2 cellular contexts compared by ENCODE assay signal in genomic region chr11:12715941-12716340, GRCh38.
TF ChIP-seq lines count a peak whose summit lies in the region.

No MANE protein-coding gene starts in this region.

TF ChIP-seq in liver, 16 proteins besides CTCF, POLR2A, EP300 and RAD21:
- no peak for TF ChIP-seq HNF4A (conservative IDR thresholded peaks at IDR 0.05)
- peak; percentile 58 for TF ChIP-seq NR2F2 (IDR thresholded peaks at IDR 0.05)

TF ChIP-seq in HepG2, 621 proteins besides CTCF, POLR2A, EP300 and RAD21:
- TF ChIP-seq CREBL2 (CRISPR knock-in tag; IDR thresholded peaks at IDR 0.05; ENCODE audit: borderline replicate concordance) = no peak
- TF ChIP-seq TBP (CRISPR knock-in tag; IDR thresholded peaks at IDR 0.05) = no peak
- TF ChIP-seq ELF3 (CRISPR knock-in tag; IDR thresholded peaks at IDR 0.05) = no peak
- no peak for TF ChIP-seq KDM5A (IDR thresholded peaks at IDR 0.05; ENCODE audit: borderline replicate concordance, low read length)
- TF ChIP-seq ZNF792 (CRISPR knock-in tag; IDR thresholded peaks at IDR 0.05) = no peak
- TF ChIP-seq NCOA2 (CRISPR knock-in tag; IDR thresholded peaks at IDR 0.05) = no peak
- TF ChIP-seq BCLAF1 (IDR thresholded peaks at IDR 0.05) = no peak
- TF ChIP-seq SRSF4 (IDR thresholded peaks at IDR 0.05; ENCODE audit: low read depth, low read length, poor library complexity, severe bottlenecking) = no peak
- no peak for TF ChIP-seq HNF1B (CRISPR knock-in tag; IDR thresholded peaks at IDR 0.05)
- TF ChIP-seq HNRNPLL (IDR thresholded peaks at IDR 0.05; ENCODE audit: low read depth, low read length, poor library complexity, severe bottlenecking) = no peak
- TF ChIP-seq HOMEZ (CRISPR knock-in tag; IDR thresholded peaks at IDR 0.05; ENCODE audit: low read depth) = no peak
- no peak for TF ChIP-seq ZNF710 (CRISPR knock-in tag; IDR thresholded peaks at IDR 0.05; ENCODE audit: borderline replicate concordance)
- no peak for TF ChIP-seq CREB1 (IDR thresholded peaks at IDR 0.05)
- TF ChIP-seq CREB1 (CRISPR knock-in tag; IDR thresholded peaks at IDR 0.05) = no peak
